In genomic region chr10:71375954-71376353, GRCh38 we compare ENCODE assay signal across 1 cellular context.
A peak's percentile ranks its signal among the peaks of the same experiment; 100 is the strongest.
TF ChIP-seq lines count a peak whose summit lies in the region.

No MANE protein-coding gene starts in this region.

TF ChIP-seq in HepG2, 621 proteins besides CTCF, POLR2A, EP300 and RAD21:
- TF ChIP-seq ZNF761 (CRISPR knock-in tag; conservative IDR thresholded peaks at IDR 0.05) (no peak), SOX6 (IDR thresholded peaks at IDR 0.05) (no peak), SOX6 (CRISPR knock-in tag; IDR thresholded peaks at IDR 0.05) (0 out of 2 replicates have a peak, but pooled peaks have one; percentile 14), ETV5 (CRISPR knock-in tag; IDR thresholded peaks at IDR 0.05; ENCODE audit: borderline replicate concordance) (peak; percentile 16; the same call in 1 of the 2 replicates), SMAD9 (CRISPR knock-in tag; IDR thresholded peaks at IDR 0.05) (no peak), ATF2 (CRISPR knock-in tag; IDR thresholded peaks at IDR 0.05) (no peak), SMAD3 (CRISPR knock-in tag; IDR thresholded peaks at IDR 0.05) (no peak), TBP (CRISPR knock-in tag; IDR thresholded peaks at IDR 0.05) (no peak), U2AF2 (IDR thresholded peaks at IDR 0.05; ENCODE audit: low read depth, low read length) (no peak), SOX5 (CRISPR knock-in tag; IDR thresholded peaks at IDR 0.05; ENCODE audit: borderline replicate concordance) (peak; percentile 22; the same call in 1 of the 2 replicates), FOXA3 (CRISPR knock-in tag; IDR thresholded peaks at IDR 0.05) (peak; percentile 55), FOXA1 (IDR thresholded peaks at IDR 0.05) (no peak), FOXA1 (CRISPR knock-in tag; IDR thresholded peaks at IDR 0.05) (peak; percentile 64; the same call in 1 of the 2 replicates), SOX13 (IDR thresholded peaks at IDR 0.05) (no peak), SOX13 (CRISPR knock-in tag; conservative IDR thresholded peaks at IDR 0.05 in 1 of 2, IDR thresholded peaks at IDR 0.05 in 1 of 2) (0 out of 4 replicates have a peak, but pooled peaks of 1 of the 2 experiments have one; percentile 28)
